ENCODE assay signal across 8 cellular contexts in genomic region chr17:75516619-75517276, GRCh38. TPM values are rescaled to one million over a fixed set of nuclear protein-coding genes. Genes with fewer than 3 reads are reported as not detected.
DNase-seq lines count a peak whose midpoint lies in the region; ATAC-seq and TF ChIP-seq lines count a peak whose summit lies in the region.

No MANE protein-coding gene starts in this region.

- TF ChIP-seq CTCF in Panc1 (IDR thresholded peaks at IDR 0.05) = no peak

- CTCF ChIA-PET in Panc1 (lab: Charles Lee) = interaction anchor here (0.7 to 2.0 kb wide), 6 partner anchors 8 to 89 kb away, joined by 3 to 12 read pairs (median 6); partner anchors contain the start of gene LLGL2

- peak overlapping the region; percentile 82 for H3K4me3 ChIP-seq in Panc1 (ENCODE audit: low read depth in 2 of 2, low read length in 2 of 2)

- BruUV-seq in Panc1 (replicated peaks; lab: Mats Ljungman, UMichigan) = no TSS peak

- H3K4me1 Mint-ChIP-seq in stimulated activated naive B cell treated with anti-CD40 and anti-IgM and Interleukin-4, amounts not matched to agents 10 μg/mL and 1 μg/mL and 100 μg/mL, for 72 hours = peaks cover 17 to 31% of the 10 kb centered on the region in 2 donors

- H3K4me1 ChIP-seq in Panc1 (ENCODE audit: control insufficient read depth, insufficient read depth, low read length) = peaks cover 35% of the 10 kb centered on the region

- H3K4me3 Mint-ChIP-seq in stimulated activated naive B cell treated with anti-CD40 and anti-IgM and Interleukin-4, amounts not matched to agents 10 μg/mL and 1 μg/mL and 100 μg/mL, for 72 hours = peak overlapping the region; percentile 87 to 90

- peaks cover 12% of the 10 kb centered on the region; the same call in 1 of the 2 replicates for H3K36me3 ChIP-seq in Panc1 (ENCODE audit: control insufficient read depth, insufficient read depth, low read length)

- H3K27ac Mint-ChIP-seq in stimulated activated naive B cell treated with anti-CD40 and anti-IgM and Interleukin-4, amounts not matched to agents 10 μg/mL and 1 μg/mL and 100 μg/mL, for 72 hours = peak overlapping the region; percentile 88

- H3K9me3 ChIP-seq in Panc1 (ENCODE audit: control insufficient read depth, insufficient read depth, low read depth, low read length) = no peaks in the 10 kb centered on the region

- POLR2A ChIA-PET in Panc1 (lab: Charles Lee) = no interaction called here

- in situ Hi-C loops in Panc1 (cut with HindIII; ENCODE audit: low pct_unique_long_range_greater_than_20kb, low sequenced_read_pairs) = no loop called here

- H3K27me3 Mint-ChIP-seq in stimulated activated naive B cell treated with anti-CD40 and anti-IgM and Interleukin-4, amounts not matched to agents 10 μg/mL and 1 μg/mL and 100 μg/mL, for 72 hours = no peaks in the 10 kb centered on the region

- H3K27ac ChIP-seq in Panc1 (ENCODE audit: low read length) = peak overlapping the region; percentile 77

- no peaks in the 10 kb centered on the region for H3K9me3 Mint-ChIP-seq in stimulated activated naive B cell treated with anti-CD40 and anti-IgM and Interleukin-4, amounts not matched to agents 10 μg/mL and 1 μg/mL and 100 μg/mL, for 72 hours

- no peaks in the 10 kb centered on the region for H3K27me3 ChIP-seq in Panc1 (ENCODE audit: control insufficient read depth, insufficient read depth, low read length)

- peaks cover 7 to 21% of the 10 kb centered on the region in 2 donors for H3K36me3 Mint-ChIP-seq in stimulated activated naive B cell treated with anti-CD40 and anti-IgM and Interleukin-4, amounts not matched to agents 10 μg/mL and 1 μg/mL and 100 μg/mL, for 72 hours

- peak; percentile 59 for DNase-seq in NCI-H345 (lab: John Stamatoyannopoulos, UW)
- no peak for DNase-seq in NCI-H345 treated with DMSO at 0.1 percent for 48 hours (lab: John Stamatoyannopoulos, UW; ENCODE audit: unreplicated experiment)
- DNase-seq in Panc1 (ENCODE audit: low read depth, low spot score) = no peak
- DNase-seq in astrocyte of the hippocampus (ENCODE audit: low read depth, low spot score) = peak; percentile 68
- peak; percentile 32 for DNase-seq in kidney tubule cell (ENCODE audit: low spot score)
- peak; percentile 20 for DNase-seq in stimulated activated naive B cell treated with anti-CD40 and anti-IgM and Interleukin-4, amounts not matched to agents 10 μg/mL and 1 μg/mL and 100 μg/mL, for 72 hours
- no peak for DNase-seq in DMS79 treated with DMSO at 0.1 percent for 48 hours (lab: John Stamatoyannopoulos, UW)

- ATAC-seq in HG02852 (IDR thresholded peaks at IDR 0.05; ENCODE audit: unreplicated experiment) = peak; percentile 8
- ATAC-seq in Panc1 = peak; percentile 11
- peak; percentile 17 to 22 for ATAC-seq in stimulated activated naive B cell treated with anti-CD40 and anti-IgM and Interleukin-4, amounts not matched to agents 10 μg/mL and 1 μg/mL and 100 μg/mL, for 72 hours (replicated peaks)

- intact Hi-C loops in Panc1 (cut with micrococcal nuclease; ENCODE audit: unreplicated experiment) = no loop called here

RNA-seq across cellular contexts. Expression of gene TSEN54, which starts 0.4 kb away (rescaled TPM):
- 78.7 TPM for total RNA-seq in Panc1 (2021; ENCODE audit: unreplicated experiment)
- polyA plus RNA-seq in Panc1 (2012; ENCODE audit: insufficient read length) = 50.8 TPM

RNA-seq across cellular contexts. Expression of gene CASKIN2, which starts 1.4 kb away (rescaled TPM):
- 40.0 TPM for total RNA-seq in Panc1 (2021; ENCODE audit: unreplicated experiment)
- 20.3 TPM for polyA plus RNA-seq in Panc1 (2012; ENCODE audit: insufficient read length)

RNA-seq across cellular contexts. Expression of gene LLGL2, which starts 8.7 kb away (rescaled TPM):
- total RNA-seq in Panc1 (2021; ENCODE audit: unreplicated experiment) = 201 TPM
- polyA plus RNA-seq in Panc1 (2012; ENCODE audit: insufficient read length) = 233 TPM

Comparison
In these comparisons a context has a peak if more than half of its experiments do, and no peak if none do; other contexts are left out.
1. DNase-seq: peak in NCI-H345 (single experiment), astrocyte of the hippocampus (single experiment), kidney tubule cell (single experiment) and stimulated activated naive B cell treated with anti-CD40 and anti-IgM and Interleukin-4, amounts not matched to agents 10 μg/mL and 1 μg/mL and 100 μg/mL, for 72 hours (single experiment); none in NCI-H345 treated with DMSO at 0.1 percent for 48 hours (single experiment), Panc1 (single experiment) and DMS79 treated with DMSO at 0.1 percent for 48 hours (single experiment).
2. Peak in every context shown above with its lines, with median percentiles within 50 percentile points of each other: ATAC-seq.